Comparison of ENCODE assay signal across 1 cellular context in genomic region chr1:59733443-59734141, GRCh38.
TF ChIP-seq lines count a peak whose summit lies in the region.

No MANE protein-coding gene starts in this region.

TF ChIP-seq in GM23338, 12 proteins besides CTCF, POLR2A, EP300 and RAD21 (continued from another document):
- no peak for TF ChIP-seq POLR2AphosphoS5 (IDR thresholded peaks at IDR 0.05; ENCODE audit: low read depth)
- no peak for TF ChIP-seq STAT1 (IDR thresholded peaks at IDR 0.05; ENCODE audit: unreplicated experiment)
